8 cellular contexts compared by ENCODE assay signal in the genomic region with DNA sequence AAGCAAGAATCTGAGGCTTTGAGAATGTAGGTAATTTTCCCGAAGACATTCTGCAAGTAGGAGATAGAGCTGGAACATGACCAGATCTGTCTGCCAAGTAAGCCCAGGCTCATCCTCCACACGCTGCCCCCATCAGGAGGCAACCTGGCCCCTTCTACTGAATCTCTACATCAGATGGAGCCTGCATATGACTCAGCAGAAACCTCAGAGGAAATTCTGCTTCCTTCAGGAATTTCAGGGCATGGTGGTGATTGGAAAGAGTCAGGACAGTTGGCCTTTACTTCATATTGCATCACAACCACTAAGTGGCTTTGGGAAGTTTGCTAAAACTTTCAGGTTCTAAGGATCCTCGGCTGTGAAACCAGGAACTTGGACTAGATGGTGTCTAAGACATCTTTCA.
DNase-seq lines count a peak whose midpoint lies in the region; ATAC-seq, FAIRE-seq and TF ChIP-seq lines count a peak whose summit lies in the region.

No MANE protein-coding gene starts in this region.

- dilution Hi-C loops in keratinocyte (cut with MboI; ENCODE audit: extremely low pct_ligation_motif_present, low sequenced_read_pairs) = no loop called here

- H3K27me3 ChIP-seq in A673 (replicated peaks; ENCODE audit: insufficient read depth, low read depth, low read length, poor library complexity) (no peaks in the 10 kb centered on the region), keratinocyte (ENCODE audit: control insufficient read depth, extremely low read depth, insufficient read depth, low read length) (peaks cover 5% of the 10 kb centered on the region)

- no peak for ATAC-seq in activated naive CD8-positive, alpha-beta T cell treated with anti-CD3 and anti-CD28 coated beads, Interleukin-2, amount 50 U/mL, for 24 hours
- no peak for ATAC-seq in left colon

- H3K27ac Mint-ChIP-seq in HFFc6 = peak overlapping the region; percentile 85
- peak overlapping the region; percentile 67 for H3K27ac Mint-ChIP-seq in activated naive CD8-positive, alpha-beta T cell treated with anti-CD3 and anti-CD28 coated beads, Interleukin-2, amount 50 U/mL, for 24 hours

- H3K9me1 ChIP-seq in keratinocyte (ENCODE audit: control insufficient read depth, extremely low read depth, insufficient read depth, low read length) = no peaks in the 10 kb centered on the region

- no peaks in the 10 kb centered on the region for H3K9me3 ChIP-seq in A673 (ENCODE audit: low read depth, low read length, poor library complexity, severe bottlenecking)
- no peaks in the 10 kb centered on the region for H3K9me3 ChIP-seq in keratinocyte (ENCODE audit: control insufficient read depth, low read depth, low read length)

- CTCF ChIA-PET in A673 (lab: Charles Lee) = no interaction called here

- no peaks in the 10 kb centered on the region for H3K79me2 ChIP-seq in keratinocyte (ENCODE audit: control insufficient read depth, insufficient read depth, low read length)

- H3K4me3 Mint-ChIP-seq in HFFc6 = peak overlapping the region; percentile 60; the same call in 1 of the 2 replicates
- no peak overlapping the region for H3K4me3 Mint-ChIP-seq in activated naive CD8-positive, alpha-beta T cell treated with anti-CD3 and anti-CD28 coated beads, Interleukin-2, amount 50 U/mL, for 24 hours

- no peak overlapping the region for H2AFZ ChIP-seq in keratinocyte (ENCODE audit: control insufficient read depth, low read length)

- DNase-seq in A673 (ENCODE audit: low spot score) (peak; percentile 49), HFFc6 (peak; percentile 84), keratinocyte (ENCODE audit: low read depth, low spot score) (peak; percentile 21), NCI-H1417 (lab: John Stamatoyannopoulos, UW) (no peak), DMS53 treated with DMSO at 0.1 percent for 48 hours (lab: John Stamatoyannopoulos, UW; ENCODE audit: unreplicated experiment) (no peak), DMS79 treated with DMSO at 0.1 percent for 48 hours (lab: John Stamatoyannopoulos, UW) (no peak), left colon (no peak)
- no peak for DNase-seq in activated naive CD8-positive, alpha-beta T cell treated with anti-CD3 and anti-CD28 coated beads, Interleukin-2, amount 50 U/mL, for 24 hours

- no TSS peak for BruUV-seq in A673 (replicated peaks; lab: Mats Ljungman, UMichigan)

- H3K4me3 ChIP-seq in A673 (ENCODE audit: low read depth, low read length, poor library complexity, severe bottlenecking) (no peak overlapping the region), keratinocyte (ENCODE audit: control insufficient read depth in 2 of 3, extremely low read depth in 1 of 3, insufficient read depth in 2 of 3, low read depth in 1 of 3, low read length in 3 of 3) (no peak overlapping the region)

- H3K4me2 ChIP-seq in keratinocyte (ENCODE audit: control insufficient read depth, extremely low read depth, insufficient read depth, low read depth, low read length) = peak overlapping the region; percentile 31

- H3K36me3 ChIP-seq in A673 (ENCODE audit: insufficient read depth, low read length, poor library complexity, severe bottlenecking) (no peaks in the 10 kb centered on the region), keratinocyte (ENCODE audit: control insufficient read depth in 2 of 2, extremely low read depth in 1 of 2, insufficient read depth in 2 of 2, low read length in 2 of 2) (no peaks in the 10 kb centered on the region)

- H4K20me1 ChIP-seq in keratinocyte (ENCODE audit: control insufficient read depth, extremely low read depth, insufficient read depth, low read length) = no peaks in the 10 kb centered on the region

- intact Hi-C loops in A673 (cut with micrococcal nuclease; ENCODE audit: unreplicated experiment) (no loop called here), left colon (cut with DNase I, micrococcal nuclease) (no loop called here)

- peak overlapping the region; percentile 99 for H3K27ac ChIP-seq in A673 (ENCODE audit: low read depth, low read length, poor library complexity, severe bottlenecking)
- H3K27ac ChIP-seq in keratinocyte (ENCODE audit: control insufficient read depth, insufficient read depth, low read length) = peak overlapping the region; percentile 68

- TF ChIP-seq CTCF in A673 (conservative IDR thresholded peaks at IDR 0.05; ENCODE audit: low read depth, low read length) (no peak), HFFc6 (IDR thresholded peaks at IDR 0.05) (no peak; the same call in 1 of the 2 replicates), keratinocyte (optimal IDR thresholded peaks at IDR 0.05 in 1 of 3, IDR thresholded peaks at IDR 0.05 in 1 of 3, conservative IDR thresholded peaks at IDR 0.05 in 1 of 3; ENCODE audit: extremely low read depth in 1 of 3, insufficient read depth in 2 of 3, low read length in 3 of 3) (peak in 1 of 3 experiments; percentile 6)

- peaks cover 41% of the 10 kb centered on the region for H3K4me1 Mint-ChIP-seq in HFFc6 (ENCODE audit: low read depth)
- peaks cover 40% of the 10 kb centered on the region for H3K4me1 Mint-ChIP-seq in activated naive CD8-positive, alpha-beta T cell treated with anti-CD3 and anti-CD28 coated beads, Interleukin-2, amount 50 U/mL, for 24 hours

- no peaks in the 10 kb centered on the region for H3K36me3 Mint-ChIP-seq in HFFc6 (ENCODE audit: low read depth)
- H3K36me3 Mint-ChIP-seq in activated naive CD8-positive, alpha-beta T cell treated with anti-CD3 and anti-CD28 coated beads, Interleukin-2, amount 50 U/mL, for 24 hours (ENCODE audit: low read depth) = peaks cover 8% of the 10 kb centered on the region

- H3K9ac ChIP-seq in keratinocyte (ENCODE audit: control insufficient read depth, extremely low read depth, insufficient read depth, low read length) = no peak overlapping the region

- H3K9me3 Mint-ChIP-seq in HFFc6 = no peaks in the 10 kb centered on the region; the same call in 1 of the 2 replicates
- H3K9me3 Mint-ChIP-seq in activated naive CD8-positive, alpha-beta T cell treated with anti-CD3 and anti-CD28 coated beads, Interleukin-2, amount 50 U/mL, for 24 hours = peaks cover 18% of the 10 kb centered on the region

- H3K27me3 Mint-ChIP-seq in HFFc6 (ENCODE audit: insufficient read depth) = no peaks in the 10 kb centered on the region; the same call in 1 of the 2 replicates
- no peaks in the 10 kb centered on the region for H3K27me3 Mint-ChIP-seq in activated naive CD8-positive, alpha-beta T cell treated with anti-CD3 and anti-CD28 coated beads, Interleukin-2, amount 50 U/mL, for 24 hours

- POLR2A ChIA-PET in A673 (lab: Charles Lee; ENCODE audit: low non-redundant PET) = no interaction called here

- H3K4me1 ChIP-seq in A673 (ENCODE audit: insufficient read depth, low read length, poor library complexity, severe bottlenecking) = peaks cover 46% of the 10 kb centered on the region
- peaks cover 19% of the 10 kb centered on the region for H3K4me1 ChIP-seq in keratinocyte (ENCODE audit: control insufficient read depth, extremely low read depth, insufficient read depth, low read length)

- no peak for FAIRE-seq in keratinocyte (lab: Jason Lieb, UNC)

Comparison
In these comparisons a context has a peak if more than half of its experiments do, and no peak if none do; other contexts are left out.
1. DNase-seq: peak in A673 (single experiment), HFFc6 (single experiment) and keratinocyte (single experiment); none in activated naive CD8-positive, alpha-beta T cell treated with anti-CD3 and anti-CD28 coated beads, Interleukin-2, amount 50 U/mL, for 24 hours (single experiment), NCI-H1417 (0 of 3), DMS53 treated with DMSO at 0.1 percent for 48 hours (single experiment), DMS79 treated with DMSO at 0.1 percent for 48 hours (single experiment) and left colon (0 of 2).